ENCODE assay signal across 8 cellular contexts in the genomic region with DNA sequence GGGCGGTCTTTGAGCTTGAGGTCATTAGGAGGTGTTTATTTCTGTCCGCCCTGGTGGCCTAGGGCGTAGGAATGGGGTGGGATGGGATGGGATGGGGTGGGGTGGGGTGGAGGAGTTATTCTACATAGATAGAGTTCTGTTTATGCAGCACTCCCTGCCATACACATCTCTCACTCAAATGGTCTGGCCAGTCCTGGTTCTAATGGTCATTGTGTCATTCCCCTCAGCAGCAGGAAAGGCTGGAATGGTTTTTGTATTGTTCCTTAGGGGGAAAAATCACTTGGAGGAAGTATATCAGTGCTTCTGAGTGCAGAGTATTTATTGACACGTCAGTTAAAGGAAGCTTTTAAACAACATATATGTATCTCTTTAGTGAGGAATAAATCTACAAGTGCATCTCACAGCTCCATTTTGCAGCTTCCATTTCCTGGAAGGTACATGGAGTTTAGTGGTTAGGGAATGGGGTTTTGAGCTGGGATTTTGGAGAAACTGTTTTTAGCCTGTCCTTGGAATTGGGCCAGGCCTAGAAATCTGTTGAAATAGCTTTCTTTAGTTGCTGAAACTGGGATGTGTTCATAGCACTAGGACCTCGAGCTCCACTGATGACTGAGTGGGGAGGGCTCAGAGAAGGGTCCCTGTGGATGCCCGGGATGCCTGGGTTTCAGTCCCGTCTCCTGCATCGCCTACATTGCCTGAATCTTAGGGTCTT. TPM values are rescaled to one million over a fixed set of nuclear protein-coding genes. Genes with fewer than 3 reads are reported as not detected.
A peak's percentile ranks its signal among the peaks of the same experiment; 100 is the strongest.
DNase-seq lines count a peak whose midpoint lies in the region; ATAC-seq, FAIRE-seq and TF ChIP-seq lines count a peak whose summit lies in the region.

No MANE protein-coding gene starts in this region.

- H3K27me3 ChIP-seq in HCT116 (ENCODE audit: insufficient read depth, low read length) (no peaks in the 10 kb centered on the region), small intestine (ENCODE audit: control insufficient read depth in 2 of 2, insufficient read depth in 2 of 2, low read length in 2 of 2) (no peaks in the 10 kb centered on the region), mesendoderm (ENCODE audit: insufficient read depth, low read length, poor library complexity) (no peaks in the 10 kb centered on the region)

- H3K9me3 Mint-ChIP-seq in activated naive CD8-positive, alpha-beta T cell treated with anti-CD3 and anti-CD28 coated beads for 36 hours = no peaks in the 10 kb centered on the region

- ATAC-seq in HCT116 = no peak
- peak; percentile 33 for ATAC-seq in left ventricle myocardium superior
- no peak for ATAC-seq in HG02798 (IDR thresholded peaks at IDR 0.05; ENCODE audit: poor library complexity, unreplicated experiment)

- BruUV-seq in HCT116 (replicated peaks; lab: Mats Ljungman, UMichigan) = no TSS peak

- TF ChIP-seq CTCF in HCT116 (IDR thresholded peaks at IDR 0.05 in 2 of 3, conservative IDR thresholded peaks at IDR 0.05 in 1 of 3; ENCODE audit: borderline replicate concordance in 1 of 3, insufficient read depth in 1 of 3, low read depth in 2 of 3, low read length in 2 of 3) = no peak

- H3K56ac ChIP-seq in mesendoderm (ENCODE audit: low read length) = no peak overlapping the region

- no peaks in the 10 kb centered on the region for H3K27me3 Mint-ChIP-seq in activated naive CD8-positive, alpha-beta T cell treated with anti-CD3 and anti-CD28 coated beads for 36 hours

- H3K9me3 ChIP-seq in HCT116 (ENCODE audit: control insufficient read depth in 1 of 2, insufficient read depth in 1 of 2, low read depth in 1 of 2, low read length in 2 of 2) (no peaks in the 10 kb centered on the region), small intestine (ENCODE audit: control insufficient read depth, low read depth) (no peaks in the 10 kb centered on the region)

- no peak overlapping the region for H2BK15ac ChIP-seq in mesendoderm (replicated peaks; ENCODE audit: low read depth)

- H3K18ac ChIP-seq in mesendoderm (ENCODE audit: low read length) = no peak overlapping the region

- DNase-seq in HCT116 (ENCODE audit: low read depth, low spot score) (no peak), left ventricle myocardium superior (no peak), small intestine (no peak), T-helper 9 cell (no peak), mesendoderm (no peak), head of caudate nucleus (no peak)
- no peak for DNase-seq in activated naive CD8-positive, alpha-beta T cell treated with anti-CD3 and anti-CD28 coated beads for 36 hours

- H3K4me2 ChIP-seq in HCT116 (ENCODE audit: low read length) (peak overlapping the region; percentile 27), mesendoderm (ENCODE audit: low read length) (no peak overlapping the region)

- WGBS in small intestine, 3 donors = 51 to 73% (median 62%) methylated on average over 8 of the region's 8 CpGs
- WGBS in mesendoderm (ENCODE audit: extremely low coverage, insufficient coverage, low lambda C conversion rate) = no CpG with 5 or more reads among the region's 8 CpGs

- intact Hi-C loops in HCT116 (cut with micrococcal nuclease) (no loop called here), left ventricle myocardium superior (cut with micrococcal nuclease) (no loop called here), head of caudate nucleus (cut with DNase I) (no loop called here)

- H3K9ac ChIP-seq in HCT116 (ENCODE audit: low read length) (no peak overlapping the region), mesendoderm (ENCODE audit: low read length) (no peak overlapping the region)

- no peak overlapping the region for H4K8ac ChIP-seq in mesendoderm (ENCODE audit: low read depth, low read length)

- no peak overlapping the region for H3K4me3 Mint-ChIP-seq in activated naive CD8-positive, alpha-beta T cell treated with anti-CD3 and anti-CD28 coated beads for 36 hours

- H3K4ac ChIP-seq in mesendoderm (ENCODE audit: low read depth, low read length) = no peak overlapping the region

- H4K5ac ChIP-seq in mesendoderm (ENCODE audit: low read length) = no peak overlapping the region

- peaks cover 95% of the 10 kb centered on the region for H3K4me1 Mint-ChIP-seq in activated naive CD8-positive, alpha-beta T cell treated with anti-CD3 and anti-CD28 coated beads for 36 hours

- H3K4me3 ChIP-seq in HCT116 (replicated peaks in 1 of 2; ENCODE audit: low read depth in 1 of 2, low read length in 2 of 2) (no peak overlapping the region), small intestine (ENCODE audit: low read depth in 1 of 2, low read length in 2 of 2) (no peak overlapping the region), mesendoderm (ENCODE audit: low read length) (no peak overlapping the region)

- POLR2A ChIA-PET in HCT116 (lab: Charles Lee) = no interaction called here

- no peak overlapping the region for H3K23ac ChIP-seq in mesendoderm (ENCODE audit: low read length)

- H2AK5ac ChIP-seq in mesendoderm (ENCODE audit: low read length) = no peak overlapping the region

- FAIRE-seq in small intestine (lab: Jason Lieb, UNC) = no peak

- no peak overlapping the region for H2BK120ac ChIP-seq in mesendoderm (ENCODE audit: low read depth, low read length)

- peaks cover 100% of the 10 kb centered on the region for H3K79me2 ChIP-seq in HCT116 (ENCODE audit: insufficient read depth, low read length)
- peaks cover 95% of the 10 kb centered on the region for H3K79me2 ChIP-seq in mesendoderm (ENCODE audit: control insufficient read depth, insufficient read depth, low read length)

- H3K9me2 ChIP-seq in HCT116 (ENCODE audit: insufficient read depth) = no peaks in the 10 kb centered on the region

- no peaks in the 10 kb centered on the region for H3K36me3 ChIP-seq in HCT116 (ENCODE audit: control insufficient read depth in 1 of 2, insufficient read depth in 2 of 2, low read length in 2 of 2)
- no peaks in the 10 kb centered on the region for H3K36me3 ChIP-seq in small intestine (ENCODE audit: control insufficient read depth in 2 of 2, insufficient read depth in 2 of 2, low read length in 2 of 2)
- no peaks in the 10 kb centered on the region for H3K36me3 ChIP-seq in mesendoderm (ENCODE audit: control insufficient read depth, insufficient read depth, low read length)

- no peak overlapping the region for H3K27ac ChIP-seq in HCT116 (ENCODE audit: low read depth, low read length)
- peak overlapping the region; percentile 9 to 92 for H3K27ac ChIP-seq in small intestine (ENCODE audit: low read depth in 1 of 2, low read length in 1 of 2)
- H3K27ac ChIP-seq in mesendoderm (ENCODE audit: low read depth, low read length) = no peak overlapping the region

- TF ChIP-seq POLR2A in HCT116 (IDR thresholded peaks at IDR 0.05; ENCODE audit: borderline replicate concordance, extremely low read depth, insufficient read depth, insufficient read length) = no peak

- no peak overlapping the region for H2BK5ac ChIP-seq in mesendoderm (ENCODE audit: low read length)

- H3K4me1 ChIP-seq in HCT116 (ENCODE audit: control insufficient read depth in 1 of 2, insufficient read depth in 2 of 2, low read length in 2 of 2) (peaks cover 85 to 99% of the 10 kb centered on the region in 2 experiments), small intestine (ENCODE audit: control insufficient read depth in 2 of 2, insufficient read depth in 1 of 2, low read depth in 1 of 2, low read length in 1 of 2) (peaks cover 18 to 62% of the 10 kb centered on the region in 2 donors), mesendoderm (ENCODE audit: control insufficient read depth, low read depth, low read length) (peaks cover 48% of the 10 kb centered on the region)

- CTCF ChIA-PET in HCT116 (lab: Charles Lee) = interaction anchor here (1.4 to 2.5 kb wide), 2 partner anchors 9 to 43 kb away, joined by 5 to 11 read pairs; no protein-coding TSS in a partner anchor

- H4K20me1 ChIP-seq in HCT116 (ENCODE audit: insufficient read depth) = peaks cover 3% of the 10 kb centered on the region; the same call in 1 of the 2 replicates

- peaks cover 15% of the 10 kb centered on the region for H3K36me3 Mint-ChIP-seq in activated naive CD8-positive, alpha-beta T cell treated with anti-CD3 and anti-CD28 coated beads for 36 hours

- peaks cover 42% of the 10 kb centered on the region for H3K79me1 ChIP-seq in mesendoderm (ENCODE audit: low read length)

- no peak for TF ChIP-seq RAD21 in HCT116 (IDR thresholded peaks at IDR 0.05; ENCODE audit: low read depth)

- RAD21 ChIA-PET in HCT116 (lab: Charles Lee; ENCODE audit: low non-redundant PET in 1 of 2, low total read pairs in 2 of 2, uncharacterized antibody in 2 of 2, unreplicated experiment in 2 of 2) = no interaction called here

- H2AFZ ChIP-seq in HCT116 (ENCODE audit: low read depth, low read length, poor library complexity, severe bottlenecking) = no peak overlapping the region

- H3K27ac Mint-ChIP-seq in activated naive CD8-positive, alpha-beta T cell treated with anti-CD3 and anti-CD28 coated beads for 36 hours = peak overlapping the region; percentile 92

TF ChIP-seq in HCT116, 20 proteins besides CTCF, POLR2A, EP300 and RAD21 (continues in another document):
- TF ChIP-seq CBX3 (IDR thresholded peaks at IDR 0.05; ENCODE audit: low read depth) (no peak), SRF (IDR thresholded peaks at IDR 0.05; ENCODE audit: low read depth) (no peak)
- TF ChIP-seq, protein P1, sequence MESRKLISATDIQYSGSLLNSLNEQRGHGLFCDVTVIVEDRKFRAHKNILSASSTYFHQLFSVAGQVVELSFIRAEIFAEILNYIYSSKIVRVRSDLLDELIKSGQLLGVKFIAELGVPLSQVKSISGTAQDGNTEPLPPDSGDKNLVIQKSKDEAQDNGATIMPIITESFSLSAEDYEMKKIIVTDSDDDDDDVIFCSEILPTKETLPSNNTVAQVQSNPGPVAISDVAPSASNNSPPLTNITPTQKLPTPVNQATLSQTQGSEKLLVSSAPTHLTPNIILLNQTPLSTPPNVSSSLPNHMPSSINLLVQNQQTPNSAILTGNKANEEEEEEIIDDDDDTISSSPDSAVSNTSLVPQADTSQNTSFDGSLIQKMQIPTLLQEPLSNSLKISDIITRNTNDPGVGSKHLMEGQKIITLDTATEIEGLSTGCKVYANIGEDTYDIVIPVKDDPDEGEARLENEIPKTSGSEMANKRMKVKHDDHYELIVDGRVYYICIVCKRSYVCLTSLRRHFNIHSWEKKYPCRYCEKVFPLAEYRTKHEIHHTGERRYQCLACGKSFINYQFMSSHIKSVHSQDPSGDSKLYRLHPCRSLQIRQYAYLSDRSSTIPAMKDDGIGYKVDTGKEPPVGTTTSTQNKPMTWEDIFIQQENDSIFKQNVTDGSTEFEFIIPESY (IDR thresholded peaks at IDR 0.05; ENCODE audit: extremely low read depth, insufficient replicate concordance, low read length) = no peak

RNA-seq across cellular contexts. Expression of a gene that starts 8.3 kb away (rescaled TPM):
- total RNA-seq in HCT116 (2021; ENCODE audit: unreplicated experiment) = 86.8 TPM
- 61.9 and 66.2 TPM in 2 replicates for polyA plus RNA-seq in HCT116 (2012)
- total RNA-seq in activated naive CD8-positive, alpha-beta T cell treated with anti-CD3 and anti-CD28 coated beads for 36 hours = 10 to 100 TPM; 39.6 to 40.4 TPM
- 41.2 TPM for total RNA-seq in left ventricle myocardium superior
- polyA plus RNA-seq in small intestine = 10 to 100 TPM in 1 of 3 donors, 1 to 10 TPM in 2; 7.4 to 56.5 (median 8.4) TPM
- 32.4 TPM for polyA plus RNA-seq in mesendoderm (2013, experiment 1 of 2)
- 30.9 TPM for polyA plus RNA-seq in mesendoderm (2013, experiment 2 of 2)

RNA-seq across cellular contexts. Expression of a gene that starts 54.1 kb away (rescaled TPM):
- total RNA-seq in HCT116 (2021; ENCODE audit: unreplicated experiment) = 4.9 TPM
- polyA plus RNA-seq in HCT116 (2012) = 1.1 and 1.4 TPM in 2 replicates
- 10 to 100 TPM; 23.3 to 24.5 TPM for total RNA-seq in activated naive CD8-positive, alpha-beta T cell treated with anti-CD3 and anti-CD28 coated beads for 36 hours
- 119 TPM for total RNA-seq in left ventricle myocardium superior
- polyA plus RNA-seq in small intestine = 10 to 100 TPM; 40.9 to 58.6 (median 55.2) TPM
- 50.0 TPM for polyA plus RNA-seq in mesendoderm (2013, experiment 1 of 2)
- 50.0 TPM for polyA plus RNA-seq in mesendoderm (2013, experiment 2 of 2)

Comparison
In these comparisons a context has a peak if more than half of its experiments do, and no peak if none do; other contexts are left out.
1. H3K27ac ChIP-seq: peak in small intestine (2 of 2); none in HCT116 (single experiment) and mesendoderm (single experiment).